In the genomic region with DNA sequence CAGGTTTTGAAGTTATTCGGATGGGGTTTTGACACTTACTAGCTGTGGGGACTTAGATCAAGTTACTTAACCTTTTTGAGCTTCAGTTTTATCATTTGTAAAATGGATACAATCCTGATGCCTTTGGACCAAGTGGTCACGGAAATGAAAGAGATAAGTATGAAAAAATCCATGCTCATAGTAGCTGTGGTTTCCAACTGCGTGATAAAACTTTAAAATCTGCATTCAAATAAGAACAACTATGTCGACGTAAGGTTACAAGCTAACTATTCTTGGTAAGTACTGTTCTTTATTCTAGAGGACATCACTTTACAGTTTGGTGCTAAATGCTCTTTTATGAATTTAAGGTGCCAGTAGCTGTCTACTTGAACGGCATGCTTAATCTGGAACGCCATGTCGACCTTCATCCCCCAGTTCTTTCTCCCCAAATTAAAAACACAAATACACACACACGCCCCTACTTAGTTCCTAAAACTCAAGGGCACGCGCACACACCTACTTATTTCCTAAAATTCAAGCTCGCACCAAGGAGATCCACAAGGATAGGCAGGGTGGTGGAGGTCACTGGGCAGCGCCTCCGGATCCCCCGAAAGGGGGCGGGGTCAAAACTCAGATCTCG, we compare ENCODE assay signal across 8 cellular contexts.
DNase-seq lines count a peak whose midpoint lies in the region; ATAC-seq and TF ChIP-seq lines count a peak whose summit lies in the region.

No MANE protein-coding gene starts in this region.

- no peak for DNase-seq in foreskin fibroblast
- DNase-seq in skeletal muscle cell (ENCODE audit: low read depth) = no peak
- DNase-seq in NCI-H748 (lab: John Stamatoyannopoulos, UW; ENCODE audit: unreplicated experiment) = no peak
- DNase-seq in NCI-H446 treated with DMSO at 0.1 percent for 48 hours (lab: John Stamatoyannopoulos, UW) = no peak

- H3K4me3 ChIP-seq in foreskin fibroblast (ENCODE audit: low read depth in 1 of 2, low read length in 2 of 2) = peak overlapping the region; percentile 88 to 93
- peak overlapping the region; percentile 86 for H3K4me3 ChIP-seq in skeletal muscle cell (ENCODE audit: low read depth, low read length)

- ATAC-seq in GM18870 (IDR thresholded peaks at IDR 0.05; ENCODE audit: unreplicated experiment) (peak; percentile 6), GM19351 (IDR thresholded peaks at IDR 0.05; ENCODE audit: unreplicated experiment) (no peak), HG03139 (IDR thresholded peaks at IDR 0.05; ENCODE audit: unreplicated experiment) (no peak)

- peak overlapping the region; percentile 99 for H3K27ac ChIP-seq in VCaP

- no peak for TF ChIP-seq CTCF in VCaP (conservative IDR thresholded peaks at IDR 0.05)
- TF ChIP-seq CTCF in foreskin fibroblast (IDR thresholded peaks at IDR 0.05; ENCODE audit: low read depth, low read length) = no peak
